In the genomic region with DNA sequence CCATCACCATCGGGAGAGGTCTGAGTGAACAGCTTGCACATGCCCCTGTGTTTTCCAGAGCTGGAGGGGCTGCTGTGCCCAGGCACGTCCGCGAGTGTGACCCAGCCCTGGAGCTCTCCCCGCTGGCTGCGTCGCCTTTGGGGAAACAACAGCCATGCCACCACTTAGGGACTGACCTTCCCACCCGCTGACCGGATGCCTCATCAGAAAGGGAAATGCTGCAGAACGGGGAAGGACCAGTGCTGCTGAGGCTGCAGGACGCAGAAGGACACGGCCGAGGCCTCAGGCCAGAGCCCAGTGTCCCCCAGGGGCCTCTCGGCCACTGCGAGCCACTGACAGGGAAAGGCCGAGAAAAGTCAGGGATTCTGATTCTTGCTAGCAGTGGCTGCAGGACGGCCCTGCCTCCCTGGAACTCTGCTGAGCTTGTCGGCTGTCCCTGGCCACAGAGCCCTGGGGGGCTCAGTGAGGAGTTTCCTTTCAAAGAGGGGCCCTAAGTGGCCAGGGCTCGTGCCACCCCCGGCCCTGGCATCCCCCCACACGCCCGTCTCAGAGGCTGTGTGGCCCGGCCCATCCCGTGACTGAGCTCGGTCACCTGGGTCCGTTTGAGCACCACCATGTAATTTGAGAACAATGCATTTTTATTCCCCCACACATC, we compare ENCODE assay signal across 25 cellular contexts.
DNase-seq lines count a peak whose midpoint lies in the region; ATAC-seq, FAIRE-seq and TF ChIP-seq lines count a peak whose summit lies in the region.
"Had no signal": no experiment of that assay in that cellular context is flagged by ENCODE, and none has a peak within 500 bp of the region (broad histone marks: within the 10 kb centered on the region; RNA-seq: fewer than 3 reads in every experiment).

No MANE protein-coding gene starts in this region.

- H4K91ac ChIP-seq in neuronal stem cell (ENCODE audit: low read depth, low read length, poor library complexity): no peak overlapping the region

- peak overlapping the region; percentile 40 for H2AK5ac ChIP-seq in neuronal stem cell (ENCODE audit: low read depth, low read length)

- WGBS in right cardiac atrium: 55% methylated on average over 26 of the region's 26 CpGs
- WGBS in neuronal stem cell (ENCODE audit: extremely low coverage in 2 of 2, insufficient read length in 2 of 2, insufficient replicate concordance in 1 of 2), 2 donors: no CpG with 5 or more reads among the region's 26 CpGs
- WGBS in aorta, 2 donors: 62 to 76% methylated on average over 26 of the region's 26 CpGs

- H2BK12ac ChIP-seq in neuronal stem cell (ENCODE audit: low read length): no peak overlapping the region

- H3K14ac ChIP-seq in neuronal stem cell (ENCODE audit: low read length): peak overlapping the region; percentile 15

- H3K27ac ChIP-seq in right cardiac atrium (ENCODE audit: low read length): no peak overlapping the region
- H3K27ac ChIP-seq in left ventricle myocardium inferior (replicated peaks): no peak overlapping the region
- no peak overlapping the region for H3K27ac ChIP-seq in neuronal stem cell (replicated peaks; ENCODE audit: low read length)
- no peak overlapping the region for H3K27ac ChIP-seq in aorta (ENCODE audit: low read depth in 1 of 2, low read length in 2 of 2)
- H3K27ac ChIP-seq: A549, SJCRH30 had no signal

- no peak overlapping the region for H3K4ac ChIP-seq in neuronal stem cell (ENCODE audit: low read length)

- peak; percentile 18 to 30 for ATAC-seq in right cardiac atrium
- peak; percentile 56 for ATAC-seq in left lobe of liver
- no peak for ATAC-seq in aorta (ENCODE audit: low FRiP score)
- no peak for ATAC-seq in GM19463 (IDR thresholded peaks at IDR 0.05; ENCODE audit: unreplicated experiment)
- ATAC-seq: GM12878, PC-3 had no signal

- no peak overlapping the region for H2AFZ ChIP-seq in neuronal stem cell (ENCODE audit: low read length)

- TF ChIP-seq CTCF in left ventricle myocardium inferior (IDR thresholded peaks at IDR 0.05; ENCODE audit: borderline replicate concordance): no peak

- FAIRE-seq in H54 (lab: Jason Lieb, UNC): no peak
- FAIRE-seq: A549, GM12878, HTR-8/SVneo had no signal

- H3K9me3 ChIP-seq in right cardiac atrium (ENCODE audit: control insufficient read depth, low read length) (no peaks in the 10 kb centered on the region), left ventricle myocardium inferior (replicated peaks) (no peaks in the 10 kb centered on the region), neuronal stem cell (replicated peaks in 1 of 2; ENCODE audit: control insufficient read depth in 2 of 2, insufficient read depth in 1 of 2, low read depth in 1 of 2, low read length in 2 of 2) (no peaks in the 10 kb centered on the region), aorta (ENCODE audit: control insufficient read depth, low read length) (no peaks in the 10 kb centered on the region)
- H3K9me3 ChIP-seq: Caco-2, HAP-1, MG63, SJCRH30 had no signal

- H2BK15ac ChIP-seq in neuronal stem cell (ENCODE audit: low read length): no peak overlapping the region

- peak overlapping the region; percentile 67 for H2BK120ac ChIP-seq in neuronal stem cell (ENCODE audit: low read depth, low read length)

- peak overlapping the region; percentile 57 for H4K8ac ChIP-seq in neuronal stem cell (ENCODE audit: low read depth, low read length)

- H3K4me2 ChIP-seq in neuronal stem cell (ENCODE audit: insufficient read depth, low read length, poor library complexity, severe bottlenecking): no peak overlapping the region
- H3K4me2 ChIP-seq: A549 had no signal

- H3K36me3 ChIP-seq in left ventricle myocardium inferior (no peaks in the 10 kb centered on the region), neuronal stem cell (replicated peaks in 1 of 2; ENCODE audit: control insufficient read depth in 2 of 2, insufficient read depth in 2 of 2, low read length in 2 of 2) (no peaks in the 10 kb centered on the region), aorta (ENCODE audit: control insufficient read depth in 1 of 2, insufficient read depth in 2 of 2, low read length in 1 of 2) (no peaks in the 10 kb centered on the region)
- H3K36me3 ChIP-seq: HAP-1, SJCRH30 had no signal

- intact Hi-C loops in right cardiac atrium (cut with DNase I): no loop called here
- intact Hi-C loops in left ventricle myocardium inferior (cut with micrococcal nuclease): no loop called here
- intact Hi-C loops in aorta (cut with DNase I): no loop called here

- peak in 1 of 3 donors; percentile 58 for DNase-seq in right cardiac atrium
- no peak for DNase-seq in left ventricle myocardium inferior
- no peak for DNase-seq in left lobe of liver (ENCODE audit: low spot score)
- no peak for DNase-seq in neuronal stem cell (ENCODE audit: low spot score)
- DNase-seq in aorta: peak; percentile 28 to 63
- no peak for DNase-seq in H54 (ENCODE audit: insufficient read length, low spot score)
- DNase-seq in stimulated activated CD4-positive, alpha-beta T cell treated with anti-CD3 and anti-CD28 coated beads, Interleukin-4, amount 100 ng/mL, for 1 hour: no peak
- DNase-seq: CD4-positive, alpha-beta T cell; DMS153; Kasumi-1; MG63; NCI-H1048; NCI-H1436; NCI-H2029; NCI-H345; NCI-H524 treated with DMSO at 0.1 percent for 48 hours; PC-3; RPMI8226; SJCRH30 had no signal

- H3K27me3 ChIP-seq in right cardiac atrium (ENCODE audit: control insufficient read depth, insufficient read depth) (no peaks in the 10 kb centered on the region), left ventricle myocardium inferior (ENCODE audit: low read depth) (peaks cover 75% of the 10 kb centered on the region), neuronal stem cell (ENCODE audit: control insufficient read depth in 3 of 3, insufficient read depth in 3 of 3, low read depth in 1 of 3, low read length in 3 of 3) (no peaks in the 10 kb centered on the region), aorta (ENCODE audit: control insufficient read depth in 1 of 2, insufficient read depth in 2 of 2, low read length in 1 of 2) (no peaks in the 10 kb centered on the region)
- H3K27me3 ChIP-seq: MG63, SJCRH30 had no signal

- peak overlapping the region; percentile 40 for H3K9ac ChIP-seq in neuronal stem cell (ENCODE audit: low read depth, low read length, poor library complexity)

- H3K4me3 ChIP-seq in right cardiac atrium (ENCODE audit: low read length) (no peak overlapping the region), left ventricle myocardium inferior (no peak overlapping the region), neuronal stem cell (ENCODE audit: low read length in 2 of 2) (no peak overlapping the region), aorta (ENCODE audit: low read length in 2 of 2) (no peak overlapping the region)
- H3K4me3 ChIP-seq: A549, GM12878, HAP-1, MG63, SJCRH30 had no signal

- H3K79me1 ChIP-seq in neuronal stem cell (ENCODE audit: low read depth, low read length): peaks cover 3% of the 10 kb centered on the region

- no peak overlapping the region for H2BK5ac ChIP-seq in neuronal stem cell (ENCODE audit: low read length)

- no peak overlapping the region for H3K23ac ChIP-seq in neuronal stem cell (ENCODE audit: low read depth, low read length, poor library complexity)

- TF ChIP-seq POLR2A in H54 (IDR thresholded peaks at IDR 0.05; ENCODE audit: low read depth, low read length): no peak

- H3K4me1 ChIP-seq in right cardiac atrium (ENCODE audit: control insufficient read depth, insufficient read depth, low read length) (no peaks in the 10 kb centered on the region), left ventricle myocardium inferior (no peaks in the 10 kb centered on the region), neuronal stem cell (ENCODE audit: control insufficient read depth in 2 of 2, insufficient read depth in 1 of 2, low read depth in 1 of 2, low read length in 2 of 2) (peaks cover 0 to 13% of the 10 kb centered on the region in 2 donors), aorta (ENCODE audit: control insufficient read depth in 1 of 2, insufficient read depth in 2 of 2, low read length in 2 of 2) (no peaks in the 10 kb centered on the region)
- H3K4me1 ChIP-seq: A549, Caco-2, SJCRH30 had no signal

- H3K18ac ChIP-seq in neuronal stem cell (ENCODE audit: low read length): peak overlapping the region; percentile 78

Comparison
In these comparisons a context has a peak if more than half of its experiments do, and no peak if none do; other contexts are left out.
1. ATAC-seq: peak in right cardiac atrium (2 of 2) and left lobe of liver (single experiment); none in aorta (single experiment) and GM19463 (single experiment).
2. DNase-seq: peak in aorta (2 of 2); none in left ventricle myocardium inferior (single experiment), left lobe of liver (single experiment), neuronal stem cell (single experiment), H54 (single experiment) and stimulated activated CD4-positive, alpha-beta T cell treated with anti-CD3 and anti-CD28 coated beads, Interleukin-4, amount 100 ng/mL, for 1 hour (single experiment).